In genomic region chr18:3995476-3996102, GRCh38 we compare ENCODE assay signal across 8 cellular contexts.
DNase-seq lines count a peak whose midpoint lies in the region; ATAC-seq and TF ChIP-seq lines count a peak whose summit lies in the region.

No MANE protein-coding gene starts in this region.

- peak; percentile 61 for ATAC-seq in HG03521 (IDR thresholded peaks at IDR 0.05; ENCODE audit: unreplicated experiment)
- no peak for ATAC-seq in aorta (ENCODE audit: low FRiP score)

- WGBS in aorta, 2 donors, result 11% methylated on average over 8 of the region's 8 CpGs

- H3K9me3 ChIP-seq in osteoblast (ENCODE audit: low read depth, low read length) (no peaks in the 10 kb centered on the region), aorta (ENCODE audit: control insufficient read depth, low read length) (no peaks in the 10 kb centered on the region)

- TF ChIP-seq CTCF in 22Rv1 (IDR thresholded peaks at IDR 0.05) (peak; percentile 96), GM13977 (IDR thresholded peaks at IDR 0.05; ENCODE audit: extremely low read depth, insufficient read depth, missing control alignments) (peak; percentile 84), fibroblast of pulmonary artery (IDR thresholded peaks at IDR 0.05; ENCODE audit: low read length, missing control alignments) (peak; percentile 90), osteoblast (IDR thresholded peaks at IDR 0.05; ENCODE audit: extremely low read depth, low read depth, low read length) (peak; percentile 91)

- H3K27ac ChIP-seq in 22Rv1, result no peak overlapping the region
- H3K27ac ChIP-seq in osteoblast (ENCODE audit: low read depth, low read length), result no peak overlapping the region
- H3K27ac ChIP-seq in aorta (ENCODE audit: low read depth in 1 of 2, low read length in 2 of 2), result no peak overlapping the region

- no peaks in the 10 kb centered on the region for H3K79me2 ChIP-seq in osteoblast (ENCODE audit: insufficient read depth, low read length)

- H3K27me3 ChIP-seq in osteoblast (ENCODE audit: insufficient read depth, low read length) (no peaks in the 10 kb centered on the region), aorta (ENCODE audit: control insufficient read depth in 1 of 2, insufficient read depth in 2 of 2, low read length in 1 of 2) (no peaks in the 10 kb centered on the region)

- H2AFZ ChIP-seq in osteoblast (ENCODE audit: low read length), result no peak overlapping the region

- no peak overlapping the region for H3K4me3 ChIP-seq in fibroblast of pulmonary artery (replicated peaks; ENCODE audit: low read depth, low read length)
- H3K4me3 ChIP-seq in osteoblast (ENCODE audit: insufficient read depth, low read length), result no peak overlapping the region
- peak overlapping the region; percentile 12 to 48 for H3K4me3 ChIP-seq in aorta (ENCODE audit: low read length in 2 of 2)

- no peak for DNase-seq in GM13977 (ENCODE audit: low spot score)
- DNase-seq in NOMO-1 treated with dmso at 0.1 percent for 144 hours (lab: John Stamatoyannopoulos, UW; ENCODE audit: unreplicated experiment), result peak; percentile 40
- peak; percentile 70 for DNase-seq in activated CD8-positive, alpha-beta memory T cell treated with anti-CD3 and anti-CD28 coated beads, Interleukin-2, amount 50 U/mL, for 48 hours
- DNase-seq in fibroblast of pulmonary artery (ENCODE audit: low read depth), result peak; percentile 83
- peak; percentile 35 for DNase-seq in osteoblast (ENCODE audit: insufficient read length, low spot score, missing footprints)
- DNase-seq in aorta, result peak in 1 of 2 donors; percentile 58

- in situ Hi-C loops in GM13977 (cut with MboI; ENCODE audit: low pct_unique_long_range_greater_than_20kb, low sequenced_read_pairs, unreplicated experiment), result no loop called here

- H3K4me2 ChIP-seq in osteoblast (ENCODE audit: insufficient read depth, low read length), result no peak overlapping the region

- H4K20me1 ChIP-seq in osteoblast (ENCODE audit: insufficient read depth, low read length), result no peaks in the 10 kb centered on the region

- intact Hi-C loops in aorta (cut with DNase I), result loop anchor here in 1 of 2 donors (2.0 to 10.0 kb wide), 3 partner anchors 225 to 711 kb away; no protein-coding TSS in a partner anchor

- no peaks in the 10 kb centered on the region for H3K36me3 ChIP-seq in osteoblast (ENCODE audit: insufficient read depth, low read length)
- no peaks in the 10 kb centered on the region for H3K36me3 ChIP-seq in aorta (ENCODE audit: control insufficient read depth in 1 of 2, insufficient read depth in 2 of 2, low read length in 1 of 2)

- no peaks in the 10 kb centered on the region for H3K4me1 ChIP-seq in osteoblast (ENCODE audit: insufficient read depth, low read length)
- H3K4me1 ChIP-seq in aorta (ENCODE audit: control insufficient read depth in 1 of 2, insufficient read depth in 2 of 2, low read length in 2 of 2), result no peaks in the 10 kb centered on the region

Comparison
In these comparisons a context has a peak if more than half of its experiments do, and no peak if none do; other contexts are left out.
1. H3K4me3 ChIP-seq: peak in aorta (2 of 2); none in fibroblast of pulmonary artery (single experiment) and osteoblast (single experiment).
2. Peak in every context shown above with its lines, with median percentiles within 50 percentile points of each other: CTCF ChIP-seq.